ENCODE assay signal across 9 cellular contexts in the genomic region with DNA sequence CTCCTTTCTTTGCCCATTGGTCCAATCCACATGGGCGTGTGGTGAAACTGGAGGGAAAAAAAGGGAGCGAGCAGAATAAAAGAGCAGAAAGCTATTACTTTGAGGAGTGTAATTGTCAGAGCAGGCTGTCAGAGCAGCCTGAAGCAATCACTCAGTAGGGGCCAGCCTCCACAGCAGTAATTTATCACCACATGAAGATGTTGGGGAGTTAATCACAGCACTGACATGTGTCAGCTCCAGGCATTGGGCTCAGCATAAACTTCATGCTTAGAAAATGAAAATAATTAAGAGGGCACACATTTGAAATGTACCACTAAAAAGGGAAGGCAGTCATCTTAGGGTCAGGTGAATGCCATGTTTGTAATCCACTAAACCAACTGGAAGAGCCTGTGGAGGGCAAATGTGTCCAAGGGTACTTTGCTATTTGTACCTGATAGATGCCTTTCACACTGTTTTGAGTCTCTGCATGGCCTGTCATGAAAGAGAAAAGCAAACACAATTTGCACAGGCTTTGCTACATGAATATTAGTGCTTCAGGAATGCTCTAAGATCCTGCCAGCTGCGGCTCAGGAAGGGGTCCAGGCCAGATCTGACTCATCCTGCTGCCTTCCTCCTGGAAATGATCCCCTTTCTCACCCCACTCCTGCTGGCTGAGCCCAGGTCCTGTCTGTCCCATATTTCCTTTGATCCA. TPM values are rescaled to one million over a fixed set of nuclear protein-coding genes. Genes with fewer than 3 reads are reported as not detected.
A peak's percentile ranks its signal among the peaks of the same experiment; 100 is the strongest.
DNase-seq lines count a peak whose midpoint lies in the region; ATAC-seq and TF ChIP-seq lines count a peak whose summit lies in the region.
"Had no signal": no experiment of that assay in that cellular context is flagged by ENCODE, and none has a peak within 500 bp of the region (broad histone marks: within the 10 kb centered on the region; RNA-seq: fewer than 3 reads in every experiment).

No MANE protein-coding gene starts in this region.

- H3K36me3 ChIP-seq in CD8-positive, alpha-beta T cell (ENCODE audit: insufficient read depth, low read length): no peaks in the 10 kb centered on the region
- no peaks in the 10 kb centered on the region for H3K36me3 ChIP-seq in neural cell (ENCODE audit: insufficient read depth, low read length)

- H3K27ac Mint-ChIP-seq in CD8-positive, alpha-beta T cell: peak overlapping the region; percentile 73
- H3K27ac Mint-ChIP-seq in dendritic cell treated with granulocyte-macrophage colony-stimulating factor and Interleukin-4, amounts not matched to agents 40 ng/mL and 50 ng/mL, for 4 days: peak overlapping the region; percentile 93
- H3K27ac Mint-ChIP-seq: memory B cell had no signal

- CTCF ChIA-PET in CD8-positive, alpha-beta T cell (lab: Charles Lee): interaction anchor here (0.9 to 1.7 kb wide), 5 partner anchors 9 to 240 kb away, joined by 3 to 5 read pairs (median 4); no protein-coding TSS in a partner anchor

- H2AFZ ChIP-seq in neural cell (ENCODE audit: low read depth, low read length): no peak overlapping the region

- POLR2A ChIA-PET in CD8-positive, alpha-beta T cell (lab: Charles Lee): interaction anchor here (0.7 to 2.2 kb wide), 5 partner anchors 20 to 538 kb away, joined by 3 to 5 read pairs (median 3); no protein-coding TSS in a partner anchor

- peak; percentile 95 for TF ChIP-seq EP300 in neural cell (conservative IDR thresholded peaks at IDR 0.05; ENCODE audit: poor library complexity, severe bottlenecking)

- intact Hi-C loops in CD8-positive, alpha-beta T cell (cut with DNase I, micrococcal nuclease): loop anchor here in 1 of 2 experiments (5.0 kb wide), 1 partner anchor 161 kb away; a partner anchor contains a TSS
- intact Hi-C loops in dendritic cell treated with granulocyte-macrophage colony-stimulating factor and Interleukin-4, amounts not matched to agents 40 ng/mL and 50 ng/mL, for 4 days (cut with micrococcal nuclease): no loop called here

- no peaks in the 10 kb centered on the region for H3F3A ChIP-seq in neural cell (ENCODE audit: insufficient read depth, low read length, poor library complexity, severe bottlenecking)

- H3K9me3 Mint-ChIP-seq in CD8-positive, alpha-beta T cell: no peaks in the 10 kb centered on the region
- no peaks in the 10 kb centered on the region for H3K9me3 Mint-ChIP-seq in dendritic cell treated with granulocyte-macrophage colony-stimulating factor and Interleukin-4, amounts not matched to agents 40 ng/mL and 50 ng/mL, for 4 days
- H3K9me3 Mint-ChIP-seq: memory B cell had no signal

- no peaks in the 10 kb centered on the region for H3K79me2 ChIP-seq in neural cell (replicated peaks; ENCODE audit: insufficient read depth, low read length)

- no peak for DNase-seq in CD8-positive, alpha-beta T cell
- DNase-seq in NCI-H226 (peak; percentile 63), COR-L47 (lab: John Stamatoyannopoulos, UW) (no peak), KG1 (lab: John Stamatoyannopoulos, UW) (no peak), AML-193 (lab: John Stamatoyannopoulos, UW) (no peak)

- no peak for TF ChIP-seq RAD21 in neural cell (conservative IDR thresholded peaks at IDR 0.05)

- H3K4me3 Mint-ChIP-seq in CD8-positive, alpha-beta T cell: no peak overlapping the region
- H3K4me3 Mint-ChIP-seq in dendritic cell treated with granulocyte-macrophage colony-stimulating factor and Interleukin-4, amounts not matched to agents 40 ng/mL and 50 ng/mL, for 4 days: peak overlapping the region; percentile 30
- H3K4me3 Mint-ChIP-seq: memory B cell had no signal

- no peaks in the 10 kb centered on the region for H3K9me2 ChIP-seq in neural cell (ENCODE audit: insufficient read depth, low read length)

- H3K9me3 ChIP-seq in CD8-positive, alpha-beta T cell (ENCODE audit: low read length): no peaks in the 10 kb centered on the region
- H3K9me3 ChIP-seq in neural cell (ENCODE audit: low read length): peaks cover 5% of the 10 kb centered on the region

- H3K27ac ChIP-seq in CD8-positive, alpha-beta T cell (ENCODE audit: low read depth, low read length): no peak overlapping the region
- peak overlapping the region; percentile 67 for H3K27ac ChIP-seq in neural cell (ENCODE audit: low read length)

- peaks cover 63% of the 10 kb centered on the region for H3K4me1 Mint-ChIP-seq in CD8-positive, alpha-beta T cell (ENCODE audit: low read depth)
- peaks cover 54% of the 10 kb centered on the region for H3K4me1 Mint-ChIP-seq in dendritic cell treated with granulocyte-macrophage colony-stimulating factor and Interleukin-4, amounts not matched to agents 40 ng/mL and 50 ng/mL, for 4 days (ENCODE audit: low read depth)

- H3K9ac ChIP-seq in neural cell (ENCODE audit: low read length): peak overlapping the region; percentile 25

- no peak for TF ChIP-seq CTCF in CD8-positive, alpha-beta T cell (IDR thresholded peaks at IDR 0.05)
- no peak for TF ChIP-seq CTCF in neural cell (IDR thresholded peaks at IDR 0.05; ENCODE audit: poor library complexity, severe bottlenecking)

- H3K4me3 ChIP-seq in CD8-positive, alpha-beta T cell (ENCODE audit: low read depth, low read length): no peak overlapping the region
- H3K4me3 ChIP-seq in neural cell (ENCODE audit: low read length): peak overlapping the region; percentile 74

- no peaks in the 10 kb centered on the region for H3K27me3 Mint-ChIP-seq in CD8-positive, alpha-beta T cell (ENCODE audit: low read depth)
- H3K27me3 Mint-ChIP-seq in dendritic cell treated with granulocyte-macrophage colony-stimulating factor and Interleukin-4, amounts not matched to agents 40 ng/mL and 50 ng/mL, for 4 days: no peaks in the 10 kb centered on the region
- H3K27me3 Mint-ChIP-seq: memory B cell had no signal

- H3K4me2 ChIP-seq in neural cell (ENCODE audit: low read length): peak overlapping the region; percentile 50

- ATAC-seq in CD8-positive, alpha-beta T cell: no peak
- ATAC-seq in HG03342 (IDR thresholded peaks at IDR 0.05; ENCODE audit: unreplicated experiment): no peak

- peaks cover 21% of the 10 kb centered on the region for H3K36me3 Mint-ChIP-seq in CD8-positive, alpha-beta T cell
- H3K36me3 Mint-ChIP-seq in dendritic cell treated with granulocyte-macrophage colony-stimulating factor and Interleukin-4, amounts not matched to agents 40 ng/mL and 50 ng/mL, for 4 days (ENCODE audit: low read depth): peaks cover 33% of the 10 kb centered on the region

- H3K27me3 ChIP-seq in CD8-positive, alpha-beta T cell (ENCODE audit: insufficient read depth, low read length): no peaks in the 10 kb centered on the region
- peaks cover 34% of the 10 kb centered on the region for H3K27me3 ChIP-seq in neural cell (ENCODE audit: insufficient read depth, low read depth, low read length)

- peaks cover 41% of the 10 kb centered on the region for H3K4me1 ChIP-seq in CD8-positive, alpha-beta T cell (ENCODE audit: insufficient read depth, low read length)

- H4K20me1 ChIP-seq in neural cell (ENCODE audit: insufficient read depth): no peaks in the 10 kb centered on the region

TF ChIP-seq in neural cell, 6 proteins besides CTCF, POLR2A, EP300 and RAD21:
- no peak for TF ChIP-seq SMC3 (conservative IDR thresholded peaks at IDR 0.05; ENCODE audit: poor library complexity)
- TF ChIP-seq MXI1 (conservative IDR thresholded peaks at IDR 0.05; ENCODE audit: poor library complexity, severe bottlenecking): peak; percentile 46
- peak; percentile 90 for TF ChIP-seq POLR2AphosphoS5 (IDR thresholded peaks at IDR 0.05)
- no peak for TF ChIP-seq TAF1 (IDR thresholded peaks at IDR 0.05; ENCODE audit: low read depth)
TF ChIP-seq in neural cell: peak in this region for 2.

RNA-seq across cellular contexts. Expression of a gene that starts 2.9 kb away (rescaled TPM):
- total RNA-seq in CD8-positive, alpha-beta T cell: 100 to 1,000 TPM; 334 to 371 TPM
- polyA plus RNA-seq in neural cell: 6.2 and 12.0 TPM in 2 replicates
- polyA minus RNA-seq in neural cell: 12.7 and 13.9 TPM in 2 replicates
